Comparison of ENCODE assay signal across 24 cellular contexts in genomic region chr17:35174835-35175334, GRCh38. TPM values are rescaled to one million over a fixed set of nuclear protein-coding genes. Genes with fewer than 3 reads are reported as not detected.
"Had no signal": no experiment of that assay in that cellular context is flagged by ENCODE, and none has a peak within 500 bp of the region (broad histone marks: within the 10 kb centered on the region; RNA-seq: fewer than 3 reads in every experiment).

No MANE protein-coding gene starts in this region.

- DNase-seq: activated naive CD4-positive, alpha-beta T cell treated with Interleukin-2 at 50 U/mL for 16 hours; activated T-cell treated with anti-CD3 and anti-CD28 coated beads for 4 hours; cerebellar nuclear complex; cortex of kidney; heart left ventricle; kidney glomerular epithelial cell; left ventricle myocardium inferior; mammary epithelial cell; midbrain; stimulated activated CD4-positive, alpha-beta T cell treated with anti-CD3 and anti-CD28 coated beads, Interleukin-12 subunit alpha, Interleukin-12 subunit beta, amount 100 ng/mL, for 4 hours; stimulated activated CD4-positive, alpha-beta T cell treated with anti-CD3 and anti-CD28 coated beads, Interleukin-1b, Interleukin-23, amount 100 ng/mL, for 48 hours; stimulated activated naive CD4-positive, alpha-beta T cell; SW 1271 had no signal

- ATAC-seq: activated CD4-positive, CD25-positive, alpha-beta regulatory T cell treated with anti-CD3 and anti-CD28 coated beads, Interleukin-2, amount 50 U/mL, for 24 hours; esophagus mucosa; gastroesophageal sphincter had no signal

- H3K36me3 ChIP-seq: breast epithelium, gastroesophageal sphincter, prostate gland, tibial nerve, vagina had no signal

- H3K4me1 ChIP-seq: breast epithelium, gastroesophageal sphincter, prostate gland, right atrium auricular region, tibial nerve had no signal

- H3K27ac ChIP-seq: breast epithelium, gastroesophageal sphincter, heart left ventricle, left ventricle myocardium inferior, prostate gland, right atrium auricular region, tibial nerve, vagina had no signal

- H3K9me3 ChIP-seq: breast epithelium, gastroesophageal sphincter, left ventricle myocardium inferior, prostate gland, right atrium auricular region, tibial nerve, vagina had no signal

- H3K4me3 ChIP-seq: breast epithelium, gastroesophageal sphincter, heart left ventricle, left ventricle myocardium inferior, prostate gland, right atrium auricular region, tibial nerve, vagina had no signal

- H3K27me3 ChIP-seq: breast epithelium, heart left ventricle, right atrium auricular region, tibial nerve, vagina had no signal

RNA-seq across cellular contexts. Expression of gene SLC35G3, which starts 19.3 kb away (rescaled TPM):
- total RNA-seq: astrocyte, breast epithelium, esophagus mucosa, gastroesophageal sphincter, heart left ventricle, left ventricle myocardium inferior, mammary epithelial cell, osteocyte, right atrium auricular region, tibial nerve, vagina had no signal
- polyA plus RNA-seq: adipose tissue, heart left ventricle, mammary epithelial cell had no signal

RNA-seq across cellular contexts. Expression of gene UNC45B, which starts 27.3 kb away (rescaled TPM):
- total RNA-seq: breast epithelium, esophagus mucosa, osteocyte, tibial nerve, vagina had no signal

RNA-seq across cellular contexts. Expression of gene FNDC8, which starts 53.5 kb away (rescaled TPM):
- total RNA-seq: astrocyte, breast epithelium, esophagus mucosa, gastroesophageal sphincter, heart left ventricle, left ventricle myocardium inferior, mammary epithelial cell, osteocyte, right atrium auricular region, tibial nerve, vagina had no signal
- polyA plus RNA-seq: heart left ventricle, mammary epithelial cell had no signal
